7 cellular contexts compared by ENCODE assay signal in genomic region chr4:22237155-22237751, GRCh38.
DNase-seq lines count a peak whose midpoint lies in the region; ATAC-seq and TF ChIP-seq lines count a peak whose summit lies in the region.

No MANE protein-coding gene starts in this region.

- no peak overlapping the region for H3K9ac ChIP-seq in GM23248

- H3K4me2 ChIP-seq in GM23248 (ENCODE audit: unreplicated experiment), result no peak overlapping the region

- WGBS in GM23248 (ENCODE audit: low coverage in 1 of 2, low lambda C conversion rate in 2 of 2, missing lambda C conversion rate in 2 of 2), 2 experiments, result 18 to 29% methylated on average over 4 of the region's 4 CpGs
- 11% methylated on average over 4 of the region's 4 CpGs for WGBS in right lobe of liver (ENCODE audit: insufficient coverage, low coverage, low lambda C conversion rate, missing lambda C conversion rate)

- H3K36me3 ChIP-seq in GM23248 (ENCODE audit: low read depth), result no peaks in the 10 kb centered on the region
- H3K36me3 ChIP-seq in Panc1 (ENCODE audit: control insufficient read depth, insufficient read depth, low read length), result no peaks in the 10 kb centered on the region
- H3K36me3 ChIP-seq in right lobe of liver, result no peaks in the 10 kb centered on the region

- POLR2A ChIA-PET in Panc1 (lab: Charles Lee), result no interaction called here

- H3K27ac ChIP-seq in GM23248 (no peak overlapping the region), Panc1 (ENCODE audit: low read length) (no peak overlapping the region), right lobe of liver (peak overlapping the region in 1 of 3 donors; percentile 71), substantia nigra (ENCODE audit: low read depth, low read length, poor library complexity, severe bottlenecking) (no peak overlapping the region)

- no peak overlapping the region for H3K27ac Mint-ChIP-seq in activated naive CD8-positive, alpha-beta T cell treated with anti-CD3 and anti-CD28 coated beads for 36 hours

- H3K36me3 Mint-ChIP-seq in activated naive CD8-positive, alpha-beta T cell treated with anti-CD3 and anti-CD28 coated beads for 36 hours, result no peaks in the 10 kb centered on the region

- in situ Hi-C loops in GM23248 (cut with MboI) (no loop called here), Panc1 (cut with HindIII; ENCODE audit: low pct_unique_long_range_greater_than_20kb, low sequenced_read_pairs) (no loop called here)

- no peaks in the 10 kb centered on the region for H3K79me2 ChIP-seq in GM23248 (ENCODE audit: insufficient read depth)

- TF ChIP-seq CTCF in Panc1 (IDR thresholded peaks at IDR 0.05), result peak; percentile 43
- TF ChIP-seq CTCF in right lobe of liver (IDR thresholded peaks at IDR 0.05), result peak; percentile 62 to 77 (median 72)

- H3K9me3 ChIP-seq in GM23248 (ENCODE audit: low read depth) (no peaks in the 10 kb centered on the region), Panc1 (ENCODE audit: control insufficient read depth, insufficient read depth, low read depth, low read length) (no peaks in the 10 kb centered on the region), right lobe of liver (no peaks in the 10 kb centered on the region)

- ATAC-seq in Panc1 (no peak), right lobe of liver (peak; percentile 78 to 89 (median 84)), HG03565 (IDR thresholded peaks at IDR 0.05; ENCODE audit: unreplicated experiment) (no peak), HG02798 (IDR thresholded peaks at IDR 0.05; ENCODE audit: poor library complexity, unreplicated experiment) (no peak)

- H3K9me2 ChIP-seq in GM23248 (ENCODE audit: insufficient read depth), result no peaks in the 10 kb centered on the region

- H3K4me3 ChIP-seq in GM23248 (no peak overlapping the region), Panc1 (ENCODE audit: low read depth in 2 of 2, low read length in 2 of 2) (no peak overlapping the region), right lobe of liver (peak overlapping the region; percentile 29 to 40 (median 35))

- peaks cover 1% of the 10 kb centered on the region for H3K9me3 Mint-ChIP-seq in activated naive CD8-positive, alpha-beta T cell treated with anti-CD3 and anti-CD28 coated beads for 36 hours

- no peak for TF ChIP-seq POLR2A in right lobe of liver (IDR thresholded peaks at IDR 0.05)

- H3K4me1 ChIP-seq in GM23248 (ENCODE audit: insufficient read depth) (no peaks in the 10 kb centered on the region), Panc1 (ENCODE audit: control insufficient read depth, insufficient read depth, low read length) (no peaks in the 10 kb centered on the region), right lobe of liver (peaks cover 0 to 5% (median 2%) of the 10 kb centered on the region in 4 donors)

- H2AFZ ChIP-seq in GM23248, result no peak overlapping the region

- CTCF ChIA-PET in Panc1 (lab: Charles Lee), result no interaction called here

- H3K27me3 Mint-ChIP-seq in activated naive CD8-positive, alpha-beta T cell treated with anti-CD3 and anti-CD28 coated beads for 36 hours, result peaks cover 4% of the 10 kb centered on the region

- intact Hi-C loops in Panc1 (cut with micrococcal nuclease; ENCODE audit: unreplicated experiment), result no loop called here
- intact Hi-C loops in right lobe of liver (cut with DNase I), result loop anchor here in 1 of 2 donors (10.0 kb wide), 1 partner anchor 148 kb away; no protein-coding TSS in a partner anchor

- no TSS peak for BruUV-seq in Panc1 (replicated peaks; lab: Mats Ljungman, UMichigan)

- no peaks in the 10 kb centered on the region for H3F3A ChIP-seq in GM23248 (ENCODE audit: insufficient read depth)

- DNase-seq in GM23248 (peak; percentile 12), Panc1 (ENCODE audit: low read depth, low spot score) (no peak), right lobe of liver (peak; percentile 70 to 81 (median 72)), substantia nigra (lab: John Stamatoyannopoulos, UW) (peak in 30 of 49 donors; percentile 0 to 67 (median 18))
- DNase-seq in activated naive CD8-positive, alpha-beta T cell treated with anti-CD3 and anti-CD28 coated beads for 36 hours, result peak; percentile 44

- H3K27me3 ChIP-seq in GM23248 (replicated peaks; ENCODE audit: insufficient read depth) (0 out of 2 replicates have a peak, but pooled peaks cover 9% of the 10 kb centered on the region), Panc1 (ENCODE audit: control insufficient read depth, insufficient read depth, low read length) (no peaks in the 10 kb centered on the region), right lobe of liver (no peaks in the 10 kb centered on the region)

- no peaks in the 10 kb centered on the region for H4K20me1 ChIP-seq in GM23248 (ENCODE audit: insufficient read depth)

- no peaks in the 10 kb centered on the region for H3K4me1 Mint-ChIP-seq in activated naive CD8-positive, alpha-beta T cell treated with anti-CD3 and anti-CD28 coated beads for 36 hours

- peak overlapping the region; percentile 55 for H3K4me3 Mint-ChIP-seq in activated naive CD8-positive, alpha-beta T cell treated with anti-CD3 and anti-CD28 coated beads for 36 hours

Comparison
In these comparisons a context has a peak if more than half of its experiments do, and no peak if none do; other contexts are left out.
1. H3K4me3 ChIP-seq: peak in right lobe of liver (3 of 3); none in GM23248 (single experiment) and Panc1 (0 of 2).
2. ATAC-seq: peak in right lobe of liver (4 of 4); none in Panc1 (single experiment), HG03565 (single experiment) and HG02798 (single experiment).